10 cellular contexts compared by ENCODE assay signal in the genomic region with DNA sequence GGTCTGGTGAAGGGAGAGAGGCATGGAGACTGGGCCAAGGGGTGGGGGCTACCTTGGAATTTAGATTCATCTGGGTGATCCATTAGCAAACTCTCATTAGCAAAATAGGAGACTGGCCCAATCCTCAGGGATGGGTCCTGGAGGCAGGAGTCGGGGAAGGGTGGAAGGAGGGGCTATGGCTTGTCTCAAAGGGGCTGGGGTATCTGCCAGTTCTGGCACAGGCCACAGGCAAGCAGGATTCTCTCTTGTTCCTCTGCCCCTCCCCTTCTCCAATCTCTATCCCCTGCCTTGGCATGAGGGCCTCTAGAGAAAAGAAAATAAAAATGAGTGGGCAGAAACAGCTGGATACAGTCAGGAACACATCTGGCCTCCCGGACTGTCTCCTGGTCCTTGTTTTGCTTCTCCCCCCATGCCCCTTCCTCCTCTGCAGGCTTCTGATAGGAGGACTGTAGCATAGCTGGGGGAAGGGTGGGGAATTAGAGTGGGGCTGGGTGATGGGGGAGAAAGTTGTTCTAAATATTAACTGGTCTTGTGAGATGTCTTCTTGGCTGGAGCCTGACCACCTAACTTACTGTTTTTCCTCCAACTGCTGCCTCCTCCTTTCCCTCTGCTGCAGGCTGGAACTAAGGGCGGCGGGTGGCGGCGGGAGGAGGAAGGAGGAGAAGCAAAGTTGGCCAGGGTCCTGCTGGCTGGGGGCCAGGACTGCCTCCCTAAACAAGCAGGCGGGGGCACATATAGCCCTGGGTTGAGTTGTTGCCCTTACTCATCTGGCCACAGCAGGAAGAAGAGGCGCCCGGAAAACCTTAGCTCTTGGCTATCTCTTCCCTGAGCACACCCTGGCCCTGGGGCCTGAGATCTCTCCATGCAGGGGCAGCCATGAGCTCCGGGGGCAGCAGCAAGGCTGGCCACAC. TPM values are rescaled to one million over a fixed set of nuclear protein-coding genes. Genes with fewer than 3 reads are reported as not detected.
DNase-seq lines count a peak whose midpoint lies in the region; ATAC-seq and TF ChIP-seq lines count a peak whose summit lies in the region.
"Had no signal": no experiment of that assay in that cellular context is flagged by ENCODE, and none has a peak within 500 bp of the region (broad histone marks: within the 10 kb centered on the region; RNA-seq: fewer than 3 reads in every experiment).

No MANE protein-coding gene starts in this region.

- no peaks in the 10 kb centered on the region for H4K20me1 ChIP-seq in fibroblast of lung (ENCODE audit: control insufficient read depth, extremely low read depth, insufficient read depth, low read length)

- no peak for ATAC-seq in HG03342 (IDR thresholded peaks at IDR 0.05; ENCODE audit: unreplicated experiment)
- no peak for ATAC-seq in HG03135 (IDR thresholded peaks at IDR 0.05; ENCODE audit: unreplicated experiment)
- no peak for ATAC-seq in GM18505 (IDR thresholded peaks at IDR 0.05; ENCODE audit: unreplicated experiment)

- 15 to 33% (median 29%) methylated on average over 10 of the region's 10 CpGs for WGBS in ovary, 3 donors

- H2AFZ ChIP-seq in fibroblast of lung (ENCODE audit: low read length): peak overlapping the region; percentile 23

- TF ChIP-seq EP300 in ovary (IDR thresholded peaks at IDR 0.05): no peak

- no peak for TF ChIP-seq POLR2A in Peyer's patch (IDR thresholded peaks at IDR 0.05)
- peak; percentile 13 for TF ChIP-seq POLR2A in ovary (IDR thresholded peaks at IDR 0.05)
- TF ChIP-seq POLR2A in GM18505 (IDR thresholded peaks at IDR 0.05; ENCODE audit: borderline replicate concordance, extremely low read depth, insufficient read depth, insufficient read length): no peak

- H3K79me2 ChIP-seq in fibroblast of lung (ENCODE audit: control insufficient read depth, insufficient read depth, low read length): no peaks in the 10 kb centered on the region

- H3K9me3 ChIP-seq in Peyer's patch (no peaks in the 10 kb centered on the region), fibroblast of lung (ENCODE audit: control insufficient read depth, insufficient read depth, low read depth, low read length) (no peaks in the 10 kb centered on the region), ovary (no peaks in the 10 kb centered on the region)

- H3K4me1 ChIP-seq in Peyer's patch: peaks cover 0 to 8% (median 0%) of the 10 kb centered on the region in 4 donors
- H3K4me1 ChIP-seq in fibroblast of lung (ENCODE audit: control insufficient read depth, extremely low read depth, insufficient read depth, low read length): no peaks in the 10 kb centered on the region
- peaks cover 8% of the 10 kb centered on the region for H3K4me1 ChIP-seq in ovary (ENCODE audit: insufficient read depth)

- intact Hi-C loops in ovary (cut with DNase I): no loop called here

- H3K36me3 ChIP-seq in Peyer's patch: no peaks in the 10 kb centered on the region
- H3K36me3 ChIP-seq in fibroblast of lung (ENCODE audit: control insufficient read depth, insufficient read depth, low read length): no peaks in the 10 kb centered on the region
- no peaks in the 10 kb centered on the region for H3K36me3 ChIP-seq in ovary

- TF ChIP-seq CTCF in Peyer's patch (IDR thresholded peaks at IDR 0.05) (no peak), fibroblast of lung (conservative IDR thresholded peaks at IDR 0.05 in 1 of 2, IDR thresholded peaks at IDR 0.05 in 1 of 2; ENCODE audit: low read depth in 1 of 2, low read length in 2 of 2) (no peak), ovary (IDR thresholded peaks at IDR 0.05) (no peak)

- H3K27ac ChIP-seq in Peyer's patch (peak overlapping the region in 2 of 4 donors; percentile 14 to 22), fibroblast of lung (ENCODE audit: insufficient read depth, low read length) (no peak overlapping the region), ovary (peak overlapping the region; percentile 17 to 81)

- H3K27me3 ChIP-seq in Peyer's patch (no peaks in the 10 kb centered on the region), fibroblast of lung (ENCODE audit: control insufficient read depth, insufficient read depth, low read length) (no peaks in the 10 kb centered on the region), ovary (no peaks in the 10 kb centered on the region)

- DNase-seq in DMS 273 (lab: John Stamatoyannopoulos, UW; ENCODE audit: unreplicated experiment) (peak; percentile 83), Peyer's patch (peak in 2 of 3 donors; percentile 74), fibroblast of lung (ENCODE audit: low read depth in 2 of 2) (peak; percentile 43 to 80), ovary (peak; percentile 88 to 94 (median 90)), HuH-7.5 (ENCODE audit: low spot score) (no peak)
- DNase-seq: MV-4-11; stimulated activated CD4-positive, alpha-beta T cell treated with anti-CD3 and anti-CD28 coated beads, Interleukin-2, amount 100 ng/mL, for 24 hours had no signal

- H3K9ac ChIP-seq in fibroblast of lung (ENCODE audit: insufficient read depth, low read length): no peak overlapping the region

- H3K4me3 ChIP-seq in Peyer's patch: no peak overlapping the region
- peak overlapping the region in 2 of 4 experiments; percentile 23 to 53 for H3K4me3 ChIP-seq in fibroblast of lung (replicated peaks in 1 of 4; ENCODE audit: control extremely low read depth in 1 of 4, insufficient read depth in 1 of 4, low read depth in 3 of 4, low read length in 4 of 4)
- peak overlapping the region; percentile 33 for H3K4me3 ChIP-seq in ovary

- H3K4me2 ChIP-seq in fibroblast of lung (ENCODE audit: extremely low read depth, insufficient read depth, low read length): peak overlapping the region; percentile 51

RNA-seq across cellular contexts. Expression of gene LAS1L, which starts 53.3 kb away (rescaled TPM):
- 10 to 100 TPM; 10.7 to 47.9 (median 18.7) TPM for total RNA-seq in Peyer's patch
- 11.9 and 14.4 TPM in 2 replicates for total RNA-seq in fibroblast of lung
- 16.4 and 23.7 TPM in 2 replicates for polyA plus RNA-seq in fibroblast of lung
- 18.1 and 29.4 TPM in 2 replicates for polyA plus RNA-seq in fibroblast of lung (2012)
- 19.8 and 21.1 TPM in 2 replicates for polyA minus RNA-seq in fibroblast of lung (ENCODE audit: low replicate concordance)
- 10 to 100 TPM; 14.4 to 35.1 (median 32.0) TPM for total RNA-seq in ovary
- polyA plus RNA-seq in ovary: 10 to 100 TPM; 29.7 to 30.9 TPM
